Comparison of ENCODE assay signal across 31 cellular contexts in the genomic region with DNA sequence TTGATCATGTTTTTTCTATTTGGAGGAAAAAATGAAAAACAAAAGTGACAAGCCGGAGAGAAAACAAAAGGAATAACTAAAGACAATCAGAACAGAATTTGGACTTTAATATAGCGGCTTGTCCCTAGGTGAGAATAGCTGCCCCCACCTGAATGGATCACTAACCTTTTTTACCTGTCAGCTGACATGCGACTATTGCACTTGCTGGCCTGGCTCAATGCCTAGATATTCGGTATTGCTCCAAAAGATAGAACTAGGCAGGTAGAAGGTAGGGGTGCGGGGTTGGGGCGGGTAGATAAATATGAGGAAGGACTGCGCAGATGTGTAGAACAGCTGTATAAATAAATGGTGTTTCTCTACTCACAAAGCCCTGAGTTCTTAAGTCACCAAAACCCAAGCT. TPM values are rescaled to one million over a fixed set of nuclear protein-coding genes. Genes with fewer than 3 reads are reported as not detected.
"Had no signal": no experiment of that assay in that cellular context is flagged by ENCODE, and none has a peak within 500 bp of the region (broad histone marks: within the 10 kb centered on the region; RNA-seq: fewer than 3 reads in every experiment).

No MANE protein-coding gene starts in this region.

- H3K4me2 ChIP-seq: KMS-11, SK-N-SH had no signal

- H3K27me3 ChIP-seq: cardiac muscle cell, SJSA1 had no signal

- H3K36me3 ChIP-seq: cardiac muscle cell, SJSA1 had no signal

- FAIRE-seq: TTC549 had no signal

- H3K9me3 ChIP-seq: SJSA1, SK-N-SH had no signal

- H3K4me3 ChIP-seq: cardiac muscle cell, SJSA1 had no signal

- ATAC-seq: activated T-cell treated with anti-CD3 and anti-CD28 coated beads, Interleukin-2, amount 50 U/mL, for 72 hours; activated T-helper 17 cell treated with anti-CD3 and anti-CD28 coated beads, Interleukin-2, amount 50 U/mL, for 72 hours; Panc1 had no signal

- H3K9ac ChIP-seq: KMS-11, SK-N-SH had no signal

- H3K27ac ChIP-seq: cardiac muscle cell, KMS-11, SJSA1 had no signal

- DNase-seq: activated CD4-positive, alpha-beta T cell treated with anti-CD3 and anti-CD28 coated beads, Interleukin-2, amount 10 ng/mL, durations not matched to agents 7 days and 5 days; activated CD4-positive, alpha-beta T cell treated with anti-CD3 and anti-CD28 coated beads, Interleukin-2, amount 50 U/mL, for 48 hours; activated CD8-positive, alpha-beta memory T cell treated with anti-CD3 and anti-CD28 coated beads, Interleukin-2, amount 50 U/mL, for 4 hours; activated effector memory CD4-positive, alpha-beta T cell treated with anti-CD3 and anti-CD28 coated beads, Interleukin-2, amount 50 U/mL, for 16 hours; activated naive CD4-positive, alpha-beta T cell; activated naive CD4-positive, alpha-beta T cell treated with anti-CD3 and anti-CD28 coated beads, Interleukin-2, amount 50 U/mL, for 16 hours; activated naive CD8-positive, alpha-beta T cell treated with anti-CD3 and anti-CD28 coated beads for 36 hours; activated T-cell treated with anti-CD3 and anti-CD28 coated beads for 4 hours; activated T-cell treated with anti-CD3 and anti-CD28 coated beads, Interleukin-2, amount 50 U/mL, for 72 hours; amniotic stem cell; MM.1S; MV-4-11; NCI-H1092; NCI-H1436 treated with DMSO at 0.1 percent for 48 hours; NCI-H187; NCI-H2081 treated with DMSO at 0.1 percent for 48 hours; NCI-H226; NCI-H446 treated with DMSO at 0.1 percent for 48 hours; NCI-H524; NCI-H748 treated with DMSO at 0.1 percent for 48 hours; SHP77 treated with DMSO at 0.1 percent for 48 hours; SK-N-SH had no signal

- H3K4me1 ChIP-seq: SJSA1 had no signal

RNA-seq across cellular contexts. Expression of a gene that starts 0.7 kb away (rescaled TPM):
- total RNA-seq: activated CD4-positive, alpha-beta T cell treated with anti-CD3 and anti-CD28 coated beads, Interleukin-2, amount 10 ng/mL, durations not matched to agents 7 days and 5 days; activated naive CD8-positive, alpha-beta T cell treated with anti-CD3 and anti-CD28 coated beads for 36 hours; activated T-cell treated with anti-CD3 and anti-CD28 coated beads, Interleukin-2, amount 50 U/mL, for 72 hours; aorta; cardiac muscle cell; LHCN-M2; RPMI7951; SJSA1 had no signal
- polyA plus RNA-seq: aorta, cardiac muscle cell, SK-N-SH had no signal

RNA-seq across cellular contexts. Expression of a gene that starts 17.9 kb away (rescaled TPM):
- total RNA-seq: activated CD4-positive, alpha-beta T cell treated with anti-CD3 and anti-CD28 coated beads, Interleukin-2, amount 10 ng/mL, durations not matched to agents 7 days and 5 days; activated naive CD8-positive, alpha-beta T cell treated with anti-CD3 and anti-CD28 coated beads for 36 hours; activated T-cell treated with anti-CD3 and anti-CD28 coated beads, Interleukin-2, amount 50 U/mL, for 72 hours; activated T-helper 17 cell treated with anti-CD3 and anti-CD28 coated beads, Interleukin-2, amount 50 U/mL, for 72 hours; aorta; cardiac muscle cell; LHCN-M2; RPMI7951; SJSA1 had no signal
- polyA plus RNA-seq: cardiac muscle cell, SK-N-SH had no signal
